Comparison of ENCODE assay signal across 8 cellular contexts in the genomic region with DNA sequence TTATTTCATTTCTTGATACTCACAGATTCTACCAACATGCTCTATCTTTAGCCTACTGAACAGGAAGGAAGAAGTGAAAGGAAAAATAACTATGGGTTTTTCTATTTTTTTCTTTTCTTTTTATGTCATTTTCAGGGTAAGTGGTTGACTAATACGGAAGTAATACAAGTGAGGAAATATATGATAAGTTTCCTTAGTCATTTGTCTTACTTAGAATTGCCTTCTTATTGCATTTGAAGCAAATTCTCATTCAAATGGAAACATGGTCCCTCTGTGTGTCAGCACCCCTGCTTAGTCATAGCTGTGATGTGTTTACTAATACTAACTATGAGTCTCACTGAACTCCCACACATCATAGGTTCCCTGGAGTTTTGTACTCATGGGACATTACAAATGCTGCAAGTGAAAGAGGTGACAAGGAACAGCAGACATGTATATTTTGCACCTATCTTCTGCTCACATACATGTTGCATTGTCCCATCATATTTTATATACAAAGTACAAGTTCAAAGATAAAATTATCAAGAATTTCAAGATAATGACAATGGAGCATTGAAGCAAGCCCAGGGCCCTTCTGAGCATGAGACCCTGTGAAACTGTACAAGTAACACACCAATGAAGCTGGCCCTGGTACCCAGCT.
DNase-seq lines count a peak whose midpoint lies in the region; ATAC-seq lines count a peak whose summit lies in the region.

No MANE protein-coding gene starts in this region.

- DNase-seq in CD4-positive, CD25-positive, alpha-beta regulatory T cell = peak in 2 of 3 donors; percentile 26 to 36
- DNase-seq in NOMO-1 treated with dmso at 0.1 percent for 144 hours (lab: John Stamatoyannopoulos, UW; ENCODE audit: unreplicated experiment) (peak; percentile 3), fibroblast of gingiva (ENCODE audit: low read depth) (peak; percentile 42), NCI-H2227 (lab: John Stamatoyannopoulos, UW; ENCODE audit: unreplicated experiment) (no peak)
- no peak for DNase-seq in activated CD4-positive, CD25-positive, alpha-beta regulatory T cell treated with anti-CD3 and anti-CD28 coated beads, Interleukin-2, amount 50 U/mL, for 72 hours

- no peak overlapping the region for H3K4me3 ChIP-seq in CD4-positive, CD25-positive, alpha-beta regulatory T cell (ENCODE audit: low read depth, low read length)

- H3K4me1 ChIP-seq in CD4-positive, CD25-positive, alpha-beta regulatory T cell (ENCODE audit: control insufficient read depth, insufficient read depth, low read length, poor library complexity, severe bottlenecking) = no peaks in the 10 kb centered on the region

- no peak overlapping the region for H3K27ac ChIP-seq in CD4-positive, CD25-positive, alpha-beta regulatory T cell (ENCODE audit: insufficient read depth, low read length, poor library complexity, severe bottlenecking)

- H3K9me3 ChIP-seq in CD4-positive, CD25-positive, alpha-beta regulatory T cell (ENCODE audit: control insufficient read depth in 2 of 2, low read length in 2 of 2) = peaks cover 2 to 5% of the 10 kb centered on the region in 2 experiments

- H3K36me3 Mint-ChIP-seq in CD4-positive, CD25-positive, alpha-beta regulatory T cell = peaks cover 10% of the 10 kb centered on the region

- peak; percentile 71 to 83 for ATAC-seq in CD4-positive, CD25-positive, alpha-beta regulatory T cell (ENCODE audit: low read depth in 2 of 2)
- ATAC-seq in GM21737 (IDR thresholded peaks at IDR 0.05; ENCODE audit: unreplicated experiment) (peak; percentile 52), GM21515 (IDR thresholded peaks at IDR 0.05; ENCODE audit: unreplicated experiment) (no peak), GM19035 (IDR thresholded peaks at IDR 0.05; ENCODE audit: unreplicated experiment) (no peak)

- peaks cover 7% of the 10 kb centered on the region for H3K27me3 ChIP-seq in CD4-positive, CD25-positive, alpha-beta regulatory T cell (ENCODE audit: control insufficient read depth, insufficient read depth, low read length)

- H3K27me3 Mint-ChIP-seq in CD4-positive, CD25-positive, alpha-beta regulatory T cell = peaks cover 12% of the 10 kb centered on the region

- peak overlapping the region in 2 of 3 donors; percentile 3 to 5 for H3K27ac Mint-ChIP-seq in CD4-positive, CD25-positive, alpha-beta regulatory T cell

- H3K36me3 ChIP-seq in CD4-positive, CD25-positive, alpha-beta regulatory T cell (ENCODE audit: control insufficient read depth, insufficient read depth, low read length) = no peaks in the 10 kb centered on the region

- peaks cover 5 to 21% (median 14%) of the 10 kb centered on the region in 4 donors for H3K4me1 Mint-ChIP-seq in CD4-positive, CD25-positive, alpha-beta regulatory T cell

- H3K4me3 Mint-ChIP-seq in CD4-positive, CD25-positive, alpha-beta regulatory T cell = peak overlapping the region in 3 of 4 donors; percentile 44 to 53 (median 45)

- H3K9me3 Mint-ChIP-seq in CD4-positive, CD25-positive, alpha-beta regulatory T cell = peaks cover 0 to 21% (median 6%) of the 10 kb centered on the region in 7 donors

Comparison
In these comparisons a context has a peak if more than half of its experiments do, and no peak if none do; other contexts are left out.
1. ATAC-seq: peak in CD4-positive, CD25-positive, alpha-beta regulatory T cell (2 of 2) and GM21737 (single experiment); none in GM21515 (single experiment) and GM19035 (single experiment).
2. DNase-seq: peak in CD4-positive, CD25-positive, alpha-beta regulatory T cell (2 of 3), NOMO-1 treated with dmso at 0.1 percent for 144 hours (single experiment) and fibroblast of gingiva (single experiment); none in NCI-H2227 (single experiment) and activated CD4-positive, CD25-positive, alpha-beta regulatory T cell treated with anti-CD3 and anti-CD28 coated beads, Interleukin-2, amount 50 U/mL, for 72 hours (single experiment).